Comparison of ENCODE assay signal across 18 cellular contexts in the genomic region with DNA sequence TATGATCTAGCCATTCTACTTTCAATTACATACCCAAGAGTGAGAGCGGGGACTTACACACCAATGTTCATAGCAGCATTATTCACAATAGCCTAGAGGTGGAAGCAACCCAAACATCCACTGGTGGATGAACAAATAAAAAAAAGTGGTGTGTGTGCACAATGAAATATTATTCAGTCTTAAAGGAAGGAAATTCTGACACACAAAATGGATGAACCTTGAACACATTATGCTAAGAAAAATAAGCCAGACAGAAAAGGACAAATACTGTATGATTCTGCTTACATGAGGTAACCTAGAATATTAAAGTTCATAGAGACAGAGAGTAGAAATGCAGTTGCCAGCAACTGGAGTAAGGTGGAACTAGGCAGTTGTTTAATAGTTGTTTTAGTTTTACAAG. TPM values are rescaled to one million over a fixed set of nuclear protein-coding genes. Genes with fewer than 3 reads are reported as not detected.
DNase-seq lines count a peak whose midpoint lies in the region; ATAC-seq, FAIRE-seq and TF ChIP-seq lines count a peak whose summit lies in the region.
"Had no signal": no experiment of that assay in that cellular context is flagged by ENCODE, and none has a peak within 500 bp of the region (broad histone marks: within the 10 kb centered on the region; RNA-seq: fewer than 3 reads in every experiment).

No MANE protein-coding gene starts in this region.

- H3K4me3 Mint-ChIP-seq in stimulated activated naive CD8-positive, alpha-beta T cell treated with anti-CD3 and anti-CD28 coated beads, Interleukin-15, Interleukin-2, amounts not matched to agents 100 ng/mL and 50 ng/mL, for 24 hours = no peak overlapping the region
- no peak overlapping the region for H3K4me3 Mint-ChIP-seq in stimulated activated naive CD8-positive, alpha-beta T cell treated with anti-CD3 and anti-CD28 coated beads, Interleukin-15, amount 100 ng/mL, for 72 hours
- no peak overlapping the region for H3K4me3 Mint-ChIP-seq in WTC11
- H3K4me3 Mint-ChIP-seq: CD8-positive, alpha-beta T cell had no signal

- no peak for TF ChIP-seq POLR2A in endothelial cell of umbilical vein (IDR thresholded peaks at IDR 0.05; ENCODE audit: low read depth, low read length)

- no peak overlapping the region for H3K4me3 ChIP-seq in endothelial cell of umbilical vein (replicated peaks in 1 of 3; ENCODE audit: insufficient read depth in 1 of 3, low read depth in 1 of 3, low read length in 3 of 3)

- H3K36me3 Mint-ChIP-seq in stimulated activated naive CD8-positive, alpha-beta T cell treated with anti-CD3 and anti-CD28 coated beads, Interleukin-15, Interleukin-2, amounts not matched to agents 100 ng/mL and 50 ng/mL, for 24 hours (ENCODE audit: low read depth) = peaks cover 65% of the 10 kb centered on the region
- H3K36me3 Mint-ChIP-seq in WTC11 = peaks cover 28% of the 10 kb centered on the region

- no peak for ATAC-seq in stimulated activated naive CD8-positive, alpha-beta T cell treated with anti-CD3 and anti-CD28 coated beads, Interleukin-15, amount 100 ng/mL, for 72 hours
- no peak for ATAC-seq in WTC11
- ATAC-seq: CD8-positive, alpha-beta T cell; HepG2; PC-3 had no signal

- H2AFZ ChIP-seq in endothelial cell of umbilical vein (ENCODE audit: low read depth, low read length) = no peak overlapping the region

- dilution Hi-C loops in endothelial cell of umbilical vein (cut with MboI; ENCODE audit: extremely low pct_ligation_motif_present, low sequenced_read_pairs) = no loop called here

- H3K9me1 ChIP-seq in endothelial cell of umbilical vein (replicated peaks; ENCODE audit: control insufficient read depth, extremely low read depth, insufficient read depth, low read length) = no peaks in the 10 kb centered on the region

- CTCF ChIA-PET in WTC11 (lab: Charles Lee) = interaction anchor here (1.0 kb wide), 1 partner anchor 56 kb away, joined by 3 read pairs; the partner anchor contains the start of gene EGR1
- CTCF ChIA-PET in endothelial cell of umbilical vein (lab: Charles Lee) = interaction anchor here (0.8 to 1.3 kb wide), 3 partner anchors 15 to 168 kb away, joined by 3 to 7 read pairs (median 3); no protein-coding TSS in a partner anchor

- no peaks in the 10 kb centered on the region for H3K9me3 ChIP-seq in endothelial cell of umbilical vein (replicated peaks; ENCODE audit: control insufficient read depth, insufficient read depth, low read length)
- H3K9me3 ChIP-seq: BE2C had no signal

- H3K9me3 Mint-ChIP-seq in stimulated activated naive CD8-positive, alpha-beta T cell treated with anti-CD3 and anti-CD28 coated beads, Interleukin-15, Interleukin-2, amounts not matched to agents 100 ng/mL and 50 ng/mL, for 24 hours = no peaks in the 10 kb centered on the region
- no peaks in the 10 kb centered on the region for H3K9me3 Mint-ChIP-seq in stimulated activated naive CD8-positive, alpha-beta T cell treated with anti-CD3 and anti-CD28 coated beads, Interleukin-15, amount 100 ng/mL, for 72 hours
- no peaks in the 10 kb centered on the region for H3K9me3 Mint-ChIP-seq in WTC11
- H3K9me3 Mint-ChIP-seq: CD8-positive, alpha-beta T cell had no signal

- H3K9ac ChIP-seq in endothelial cell of umbilical vein (replicated peaks; ENCODE audit: extremely low read depth, insufficient read depth, low read length) = no peak overlapping the region

- peaks cover 3% of the 10 kb centered on the region for H3K4me1 ChIP-seq in endothelial cell of umbilical vein (ENCODE audit: control insufficient read depth, extremely low read depth, insufficient read depth, low read length)
- H3K4me1 ChIP-seq: BE2C had no signal

- H3K27me3 Mint-ChIP-seq in stimulated activated naive CD8-positive, alpha-beta T cell treated with anti-CD3 and anti-CD28 coated beads, Interleukin-15, Interleukin-2, amounts not matched to agents 100 ng/mL and 50 ng/mL, for 24 hours = no peaks in the 10 kb centered on the region
- no peaks in the 10 kb centered on the region for H3K27me3 Mint-ChIP-seq in stimulated activated naive CD8-positive, alpha-beta T cell treated with anti-CD3 and anti-CD28 coated beads, Interleukin-15, amount 100 ng/mL, for 72 hours
- no peaks in the 10 kb centered on the region for H3K27me3 Mint-ChIP-seq in WTC11 (ENCODE audit: low read depth)

- POLR2A ChIA-PET in WTC11 (lab: Charles Lee) (interaction anchor here (0.6 kb wide), 1 partner anchor 217 kb away, joined by 4 read pairs; no protein-coding TSS in a partner anchor), endothelial cell of umbilical vein (lab: Charles Lee) (no interaction called here)

- H3K27me3 ChIP-seq in endothelial cell of umbilical vein (ENCODE audit: control insufficient read depth in 2 of 2, insufficient read depth in 2 of 2, low read length in 2 of 2) = no peaks in the 10 kb centered on the region
- H3K27me3 ChIP-seq: BE2C had no signal

- TF ChIP-seq CTCF in WTC11 (IDR thresholded peaks at IDR 0.05) = no peak
- no peak for TF ChIP-seq CTCF in endothelial cell of umbilical vein (IDR thresholded peaks at IDR 0.05; ENCODE audit: extremely low read depth in 1 of 2, insufficient read depth in 1 of 2, low read depth in 1 of 2, low read length in 2 of 2)

- H3K4me2 ChIP-seq in endothelial cell of umbilical vein (ENCODE audit: insufficient read depth, low read length) = no peak overlapping the region

- peaks cover 3 to 6% of the 10 kb centered on the region in 2 experiments for H3K36me3 ChIP-seq in endothelial cell of umbilical vein (ENCODE audit: control insufficient read depth in 2 of 2, extremely low read depth in 1 of 2, insufficient read depth in 2 of 2, low read length in 2 of 2)

- no peak for FAIRE-seq in endothelial cell of umbilical vein (lab: Jason Lieb, UNC)
- FAIRE-seq: H54, HepG2 had no signal

- peaks cover 81% of the 10 kb centered on the region for H3K79me2 ChIP-seq in endothelial cell of umbilical vein (ENCODE audit: control insufficient read depth, insufficient read depth, low read length)

- H3K27ac ChIP-seq in endothelial cell of umbilical vein (ENCODE audit: insufficient read depth, low read depth, low read length) (no peak overlapping the region), substantia nigra (ENCODE audit: low read depth, low read length, poor library complexity, severe bottlenecking) (no peak overlapping the region)

- intact Hi-C loops in endothelial cell of umbilical vein (cut with micrococcal nuclease) = no loop called here

- peak overlapping the region; percentile 39 for H3K27ac Mint-ChIP-seq in stimulated activated naive CD8-positive, alpha-beta T cell treated with anti-CD3 and anti-CD28 coated beads, Interleukin-15, Interleukin-2, amounts not matched to agents 100 ng/mL and 50 ng/mL, for 24 hours
- peak overlapping the region in 1 of 2 donors; percentile 34 for H3K27ac Mint-ChIP-seq in stimulated activated naive CD8-positive, alpha-beta T cell treated with anti-CD3 and anti-CD28 coated beads, Interleukin-15, amount 100 ng/mL, for 72 hours
- peak overlapping the region; percentile 5; the same call in 1 of the 2 replicates for H3K27ac Mint-ChIP-seq in WTC11
- H3K27ac Mint-ChIP-seq: CD8-positive, alpha-beta T cell had no signal

- no peak for DNase-seq in stimulated activated naive CD8-positive, alpha-beta T cell treated with anti-CD3 and anti-CD28 coated beads, Interleukin-15, amount 100 ng/mL, for 72 hours
- no peak for DNase-seq in WTC11 (ENCODE audit: low spot score)
- DNase-seq in endothelial cell of umbilical vein (ENCODE audit: low read depth, low spot score) = peak; percentile 70
- DNase-seq in substantia nigra (lab: John Stamatoyannopoulos, UW) = no peak
- DNase-seq in NCI-H2171 treated with DMSO at 0.1 percent for 48 hours (lab: John Stamatoyannopoulos, UW) = no peak
- DNase-seq in AG08395 (ENCODE audit: low spot score) = no peak
- DNase-seq: ACHN; BE2C; CD8-positive, alpha-beta T cell; GF-D8; MM.1S; NCI-H1105; NCI-H187; NCI-H446; PC-3 had no signal

- H4K20me1 ChIP-seq in endothelial cell of umbilical vein (replicated peaks; ENCODE audit: control insufficient read depth, extremely low read depth, insufficient read depth, low read length) = peaks cover 3% of the 10 kb centered on the region

- BruUV-seq in endothelial cell of umbilical vein (replicated peaks; lab: Mats Ljungman, UMichigan) = no TSS peak

- H3K4me1 Mint-ChIP-seq in stimulated activated naive CD8-positive, alpha-beta T cell treated with anti-CD3 and anti-CD28 coated beads, Interleukin-15, Interleukin-2, amounts not matched to agents 100 ng/mL and 50 ng/mL, for 24 hours (ENCODE audit: low read depth) = peaks cover 37% of the 10 kb centered on the region
- H3K4me1 Mint-ChIP-seq in stimulated activated naive CD8-positive, alpha-beta T cell treated with anti-CD3 and anti-CD28 coated beads, Interleukin-15, amount 100 ng/mL, for 72 hours = peaks cover 25% of the 10 kb centered on the region
- 0 out of 2 replicates have a peak, but pooled peaks cover 2% of the 10 kb centered on the region for H3K4me1 Mint-ChIP-seq in WTC11

RNA-seq across cellular contexts. Expression of gene ETF1, which starts 22.1 kb away (rescaled TPM):
- total RNA-seq in WTC11 (2021) = 110 to 137 TPM (median 115 TPM) in 3 replicates
- total RNA-seq in endothelial cell of umbilical vein = 103 and 114 TPM in 2 replicates
- polyA plus RNA-seq in endothelial cell of umbilical vein = 27.5 and 32.9 TPM in 2 replicates
- polyA plus RNA-seq in endothelial cell of umbilical vein (2011; cell fraction: cytosol; rRNA removed) = 41.6 and 46.3 TPM in 2 replicates
- polyA plus RNA-seq in endothelial cell of umbilical vein (2011; cell fraction: nucleus; rRNA removed) = 44.0 and 51.8 TPM in 2 replicates
- polyA plus RNA-seq in endothelial cell of umbilical vein (2012) = 68.3 and 105 TPM in 2 replicates
- 46.4 and 54.1 TPM in 2 replicates for polyA minus RNA-seq in endothelial cell of umbilical vein
- 66.0 TPM for polyA minus RNA-seq in endothelial cell of umbilical vein (2011; cell fraction: cytosol; rRNA and poly(A)+ RNA removed)
- polyA minus RNA-seq in endothelial cell of umbilical vein (2011; cell fraction: nucleus; rRNA and poly(A)+ RNA removed) = 29.2 and 35.0 TPM in 2 replicates

RNA-seq across cellular contexts. Expression of gene HSPA9, which starts 54.2 kb away (rescaled TPM):
- total RNA-seq in WTC11 (2021) (313 to 414 TPM (median 328 TPM) in 3 replicates), endothelial cell of umbilical vein (180 and 192 TPM in 2 replicates)
- polyA plus RNA-seq in endothelial cell of umbilical vein = 62.7 and 99.6 TPM in 2 replicates
- polyA plus RNA-seq in endothelial cell of umbilical vein (2011; cell fraction: cytosol; rRNA removed) = 82.6 and 84.8 TPM in 2 replicates
- 150 and 190 TPM in 2 replicates for polyA plus RNA-seq in endothelial cell of umbilical vein (2011; cell fraction: nucleus; rRNA removed)
- polyA plus RNA-seq in endothelial cell of umbilical vein (2012) = 151 and 191 TPM in 2 replicates
- polyA minus RNA-seq in endothelial cell of umbilical vein = 211 and 258 TPM in 2 replicates
- polyA minus RNA-seq in endothelial cell of umbilical vein (2011; cell fraction: cytosol; rRNA and poly(A)+ RNA removed) = 330 TPM
- polyA minus RNA-seq in endothelial cell of umbilical vein (2011; cell fraction: nucleus; rRNA and poly(A)+ RNA removed) = 109 and 114 TPM in 2 replicates

RNA-seq across cellular contexts. Expression of gene EGR1, which starts 55.7 kb away (rescaled TPM):
- total RNA-seq in WTC11 (2021) (15.7 to 30.0 TPM (median 28.5 TPM) in 3 replicates), endothelial cell of umbilical vein (5.5 and 12.7 TPM in 2 replicates)
- 6.5 and 7.2 TPM in 2 replicates for polyA plus RNA-seq in endothelial cell of umbilical vein
- polyA plus RNA-seq in endothelial cell of umbilical vein (2011; cell fraction: cytosol; rRNA removed) = 6.2 and 12.4 TPM in 2 replicates
- 21.1 and 28.3 TPM in 2 replicates for polyA plus RNA-seq in endothelial cell of umbilical vein (2011; cell fraction: nucleus; rRNA removed)
- 10.3 and 11.0 TPM in 2 replicates for polyA plus RNA-seq in endothelial cell of umbilical vein (2012)
- 6.2 and 6.7 TPM in 2 replicates for polyA minus RNA-seq in endothelial cell of umbilical vein
- polyA minus RNA-seq in endothelial cell of umbilical vein (2011; cell fraction: cytosol; rRNA and poly(A)+ RNA removed) = 1.0 TPM
- polyA minus RNA-seq in endothelial cell of umbilical vein (2011; cell fraction: nucleus; rRNA and poly(A)+ RNA removed) = 8.8 and 18.4 TPM in 2 replicates
